ENCODE assay signal across 22 cellular contexts in the genomic region with DNA sequence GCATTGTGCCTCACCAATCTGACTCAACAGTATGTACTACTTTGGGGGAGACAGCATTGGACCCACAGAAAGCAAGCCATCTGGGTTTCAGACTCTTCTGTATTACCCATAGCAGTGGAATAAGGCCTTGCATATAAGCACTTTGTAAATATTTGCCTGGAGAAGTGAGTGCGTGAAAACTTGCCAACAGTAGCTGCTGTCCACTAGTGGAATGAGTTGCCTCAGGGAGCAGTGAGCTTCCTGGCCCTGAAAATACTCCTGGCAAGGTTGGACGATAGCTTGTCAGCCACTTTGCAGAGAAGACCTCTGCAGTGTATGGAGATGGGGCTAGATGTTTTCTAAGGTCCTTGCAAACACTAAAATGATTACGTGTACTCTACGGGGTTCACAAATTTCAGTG.
"Had no signal": no experiment of that assay in that cellular context is flagged by ENCODE, and none has a peak within 500 bp of the region (broad histone marks: within the 10 kb centered on the region; RNA-seq: fewer than 3 reads in every experiment).

No MANE protein-coding gene starts in this region.

- H3K27me3 ChIP-seq: breast epithelium, esophagus muscularis mucosa, foreskin keratinocyte, heart right ventricle, ovary, stomach, thyroid gland had no signal

- ATAC-seq: foreskin keratinocyte; heart right ventricle; left lobe of liver; naive thymus-derived CD4-positive, alpha-beta T cell; psoas muscle; stimulated activated naive B cell treated with anti-CD40 and anti-IgM and Interleukin-4, amounts not matched to agents 10 μg/mL and 1 μg/mL and 100 μg/mL, for 72 hours had no signal

- H3K9me3 ChIP-seq: breast epithelium, esophagus muscularis mucosa, heart right ventricle, ovary, psoas muscle, stomach, thyroid gland had no signal

- H3K27ac ChIP-seq: breast epithelium, esophagus muscularis mucosa, foreskin keratinocyte, heart right ventricle, ovary, psoas muscle, stomach, thyroid gland had no signal

- H3K36me3 ChIP-seq: ovary had no signal

- H3K4me3 ChIP-seq: breast epithelium, esophagus muscularis mucosa, heart right ventricle, ovary, psoas muscle, stomach, thyroid gland had no signal

- DNase-seq: activated CD4-positive, alpha-beta memory T cell treated with anti-CD3 and anti-CD28 coated beads for 36 hours; activated CD4-positive, alpha-beta T cell treated with anti-CD3 and anti-CD28 coated beads, Interleukin-2, amount 10 ng/mL, durations not matched to agents 24 days and 14 days; activated CD4-positive, CD25-positive, alpha-beta regulatory T cell treated with anti-CD3 and anti-CD28 coated beads, Interleukin-2, amount 50 U/mL, for 72 hours; activated gamma-delta T cell; activated naive CD4-positive, alpha-beta T cell treated with anti-CD3 and anti-CD28 coated beads, Interleukin-2, amount 10 ng/mL, durations not matched to agents 7 days and 5 days; amygdala; central memory CD4-positive, alpha-beta T cell; effector CD4-positive, alpha-beta T cell; foreskin keratinocyte; heart right ventricle; midbrain; naive thymus-derived CD4-positive, alpha-beta T cell; ovary; psoas muscle; stimulated activated CD4-positive, alpha-beta T cell treated with anti-CD3 and anti-CD28 coated beads, Interleukin-15, amount 100 ng/mL, for 24 hours; stimulated activated CD4-positive, alpha-beta T cell treated with anti-CD3 and anti-CD28 coated beads, Interleukin-2, amount 100 ng/mL, for 24 hours; stimulated activated naive B cell treated with anti-CD40 and anti-IgM and Interleukin-4, amounts not matched to agents 10 μg/mL and 1 μg/mL and 100 μg/mL, for 72 hours; stomach; thyroid gland had no signal

- H3K4me1 ChIP-seq: esophagus muscularis mucosa, psoas muscle, thyroid gland had no signal
